ENCODE assay signal across 1 cellular context in the genomic region with DNA sequence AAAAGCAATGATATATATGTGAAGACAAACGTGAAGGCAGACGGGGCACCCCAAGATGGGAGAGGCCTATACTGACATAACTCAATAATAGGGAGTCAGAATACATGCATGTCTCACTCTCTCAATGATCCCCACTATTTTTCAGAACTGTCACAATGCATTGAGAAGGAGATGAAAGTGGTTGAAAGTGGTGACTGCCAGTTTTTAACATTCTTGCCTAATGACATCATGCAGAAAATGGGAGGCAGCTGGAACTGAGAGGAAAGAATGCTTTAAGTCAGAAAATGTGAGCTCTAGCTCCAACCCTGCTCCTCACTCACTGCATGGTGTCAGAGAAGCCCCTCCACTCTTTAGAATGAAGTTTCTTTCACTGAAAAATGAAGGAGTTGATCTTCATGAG.
TF ChIP-seq lines count a peak whose summit lies in the region.

No MANE protein-coding gene starts in this region.

TF ChIP-seq in SK-N-SH, 30 proteins besides CTCF, POLR2A, EP300 and RAD21 (continued from another document):
- TF ChIP-seq, protein P1, sequence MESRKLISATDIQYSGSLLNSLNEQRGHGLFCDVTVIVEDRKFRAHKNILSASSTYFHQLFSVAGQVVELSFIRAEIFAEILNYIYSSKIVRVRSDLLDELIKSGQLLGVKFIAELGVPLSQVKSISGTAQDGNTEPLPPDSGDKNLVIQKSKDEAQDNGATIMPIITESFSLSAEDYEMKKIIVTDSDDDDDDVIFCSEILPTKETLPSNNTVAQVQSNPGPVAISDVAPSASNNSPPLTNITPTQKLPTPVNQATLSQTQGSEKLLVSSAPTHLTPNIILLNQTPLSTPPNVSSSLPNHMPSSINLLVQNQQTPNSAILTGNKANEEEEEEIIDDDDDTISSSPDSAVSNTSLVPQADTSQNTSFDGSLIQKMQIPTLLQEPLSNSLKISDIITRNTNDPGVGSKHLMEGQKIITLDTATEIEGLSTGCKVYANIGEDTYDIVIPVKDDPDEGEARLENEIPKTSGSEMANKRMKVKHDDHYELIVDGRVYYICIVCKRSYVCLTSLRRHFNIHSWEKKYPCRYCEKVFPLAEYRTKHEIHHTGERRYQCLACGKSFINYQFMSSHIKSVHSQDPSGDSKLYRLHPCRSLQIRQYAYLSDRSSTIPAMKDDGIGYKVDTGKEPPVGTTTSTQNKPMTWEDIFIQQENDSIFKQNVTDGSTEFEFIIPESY (IDR thresholded peaks at IDR 0.05; ENCODE audit: borderline replicate concordance, low read depth): no peak
- no peak for TF ChIP-seq GABPA (IDR thresholded peaks at IDR 0.05; ENCODE audit: low read depth)
